ENCODE assay signal across 20 cellular contexts in the genomic region with DNA sequence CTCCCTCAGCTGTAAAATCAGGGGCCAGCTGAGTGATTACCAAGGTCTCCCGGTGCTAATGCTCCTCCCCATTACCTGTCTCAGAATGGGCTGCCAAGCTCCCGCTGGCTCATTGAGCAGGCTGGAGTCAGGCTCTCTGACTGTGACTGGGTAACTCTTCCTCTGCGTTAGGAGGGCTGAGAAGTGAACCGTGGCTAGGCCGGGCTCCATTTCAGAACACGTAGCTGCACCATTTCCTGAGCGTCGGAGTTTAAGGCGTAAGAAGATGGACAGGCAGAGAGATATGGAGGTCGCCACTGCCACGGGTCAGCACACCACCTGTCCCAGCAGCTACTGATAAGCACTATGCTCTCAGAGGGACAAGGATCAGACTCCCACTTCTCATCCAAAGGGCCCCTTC.
DNase-seq lines count a peak whose midpoint lies in the region; ATAC-seq, FAIRE-seq and TF ChIP-seq lines count a peak whose summit lies in the region.
"Had no signal": no experiment of that assay in that cellular context is flagged by ENCODE, and none has a peak within 500 bp of the region (broad histone marks: within the 10 kb centered on the region; RNA-seq: fewer than 3 reads in every experiment).

No MANE protein-coding gene starts in this region.

- H2AFZ ChIP-seq in IMR-90 (replicated peaks; ENCODE audit: low read length, poor library complexity) (peak overlapping the region; percentile 21), H1 (ENCODE audit: low read length) (0 out of 2 replicates have a peak overlapping the region, but pooled peaks have one; percentile 13)

- no peak overlapping the region for H2BK15ac ChIP-seq in IMR-90 (ENCODE audit: low read depth, low read length)
- H2BK15ac ChIP-seq in H1 (ENCODE audit: low read length) = no peak overlapping the region; the same call in 1 of the 2 replicates

- no peak for TF ChIP-seq RAD21 in IMR-90 (IDR thresholded peaks at IDR 0.05; ENCODE audit: low read length)
- no peak for TF ChIP-seq RAD21 in H1 (IDR thresholded peaks at IDR 0.05 in 1 of 2, conservative IDR thresholded peaks at IDR 0.05 in 1 of 2; ENCODE audit: low read depth in 2 of 2, low read length in 2 of 2)

- peaks cover 0 to 9% (median 0%) of the 10 kb centered on the region in 5 donors for H3K27me3 Mint-ChIP-seq in naive thymus-derived CD4-positive, alpha-beta T cell
- H3K27me3 Mint-ChIP-seq: CD4-positive, CD25-positive, alpha-beta regulatory T cell had no signal

- in situ Hi-C loops in IMR-90 (cut with MboI; ENCODE audit: low sequenced_read_pairs) = no loop called here

- H3K9me3 ChIP-seq in IMR-90 (ENCODE audit: control insufficient read depth, insufficient read depth, low read length) (peaks cover 36% of the 10 kb centered on the region), H1 (ENCODE audit: insufficient read depth in 2 of 2, low read depth in 1 of 2, low read length in 1 of 2) (peaks cover 0 to 3% of the 10 kb centered on the region in 2 experiments; a peak in 2 of 4 replicates)
- no peaks in the 10 kb centered on the region for H3K9me3 ChIP-seq in naive thymus-derived CD4-positive, alpha-beta T cell (ENCODE audit: control insufficient read depth in 2 of 3, low read length in 3 of 3)
- H3K9me3 ChIP-seq: Caco-2 had no signal

- no peak overlapping the region for H3K56ac ChIP-seq in IMR-90 (ENCODE audit: extremely low read depth, insufficient read depth, low read length)
- H3K56ac ChIP-seq in H1 (replicated peaks; ENCODE audit: insufficient read length, low read depth, low read length) = no peak overlapping the region

- H3K9ac ChIP-seq in IMR-90 (ENCODE audit: low read depth, low read length) (no peak overlapping the region), H1 (replicated peaks in 1 of 4; ENCODE audit: extremely low read depth in 1 of 4, low read depth in 3 of 4, low read length in 3 of 4) (no peak overlapping the region)

- H3K23ac ChIP-seq in IMR-90 (ENCODE audit: low read depth, low read length) = no peak overlapping the region
- no peak overlapping the region for H3K23ac ChIP-seq in H1 (ENCODE audit: insufficient read length)

- H2BK5ac ChIP-seq in IMR-90 (ENCODE audit: low read depth, low read length, poor library complexity, severe bottlenecking) (no peak overlapping the region), H1 (ENCODE audit: low read depth, low read length) (no peak overlapping the region)

- CTCF ChIA-PET in IMR-90 (lab: Yijun Ruan, JAX) = no interaction called here
- CTCF ChIA-PET in H1 (lab: Charles Lee; ENCODE audit: partially characterized antibody) = interaction anchor here (1.3 kb wide), 1 partner anchor 27 kb away, joined by 4 read pairs; no protein-coding TSS in a partner anchor
- CTCF ChIA-PET in GM10248 (lab: Yijun Ruan, JAX) = no interaction called here
- CTCF ChIA-PET in naive thymus-derived CD4-positive, alpha-beta T cell (lab: Charles Lee) = no interaction called here

- 80% methylated on average over 1 of the region's 11 CpGs; no CpG with 5 or more reads in 1 of the 2 experiments for WGBS in IMR-90 (ENCODE audit: extremely low coverage in 2 of 2, insufficient read length in 1 of 2), 2 experiments
- 95% methylated on average over 11 of the region's 11 CpGs; no CpG with 5 or more reads in 1 of the 2 experiments for WGBS in H1 (ENCODE audit: extremely low coverage in 1 of 2, insufficient coverage in 1 of 2, insufficient read length in 1 of 2, insufficient replicate concordance in 2 of 2, low coverage in 1 of 2, low lambda C conversion rate in 2 of 2, missing lambda C conversion rate in 1 of 2), 2 experiments

- H3K23me2 ChIP-seq in H1 (ENCODE audit: low read depth, low read length) = no peaks in the 10 kb centered on the region

- H3K36me3 Mint-ChIP-seq in naive thymus-derived CD4-positive, alpha-beta T cell = no peaks in the 10 kb centered on the region
- H3K36me3 Mint-ChIP-seq: CD4-positive, CD25-positive, alpha-beta regulatory T cell; CD8-positive, alpha-beta T cell had no signal

- ATAC-seq in IMR-90 (ENCODE audit: low read depth) = no peak
- ATAC-seq in left lobe of liver = no peak
- no peak for ATAC-seq in HG03520 (IDR thresholded peaks at IDR 0.05; ENCODE audit: unreplicated experiment)
- no peak for ATAC-seq in naive thymus-derived CD4-positive, alpha-beta T cell
- ATAC-seq: CD8-positive, alpha-beta T cell had no signal

- H3K4me3 ChIP-seq in IMR-90 (ENCODE audit: insufficient read depth, low read depth, low read length) (no peak overlapping the region), H1 (ENCODE audit: extremely low read depth in 1 of 4, insufficient read depth in 2 of 4, low read depth in 3 of 4, low read length in 4 of 4) (no peak overlapping the region)
- H3K4me3 ChIP-seq in naive thymus-derived CD4-positive, alpha-beta T cell (ENCODE audit: low read length) = no peak overlapping the region

- H3K79me1 ChIP-seq in IMR-90 (ENCODE audit: low read depth in 1 of 2, low read length in 2 of 2) = no peaks in the 10 kb centered on the region
- no peaks in the 10 kb centered on the region for H3K79me1 ChIP-seq in H1 (ENCODE audit: low read depth, low read length)

- DNase-seq in IMR-90 (no peak), H1 (ENCODE audit: low read depth in 1 of 2, low spot score in 2 of 2) (no peak), left lobe of liver (ENCODE audit: low spot score) (peak; percentile 22), posterior vena cava (ENCODE audit: low spot score) (peak; percentile 29), GM10248 (ENCODE audit: extremely low spot score) (no peak), NCI-H2227 (lab: John Stamatoyannopoulos, UW; ENCODE audit: unreplicated experiment) (no peak)
- DNase-seq in naive thymus-derived CD4-positive, alpha-beta T cell = no peak
- DNase-seq: Caco-2; CD4-positive, CD25-positive, alpha-beta regulatory T cell; CD8-positive, alpha-beta T cell; DMS153; EL; GDM1; GOT3; H7; HCEC 1CT had no signal

- H3K27ac ChIP-seq in IMR-90 (ENCODE audit: insufficient read depth, low read length) (no peak overlapping the region), H1 (ENCODE audit: low read depth, low read length) (no peak overlapping the region)
- H3K27ac ChIP-seq in naive thymus-derived CD4-positive, alpha-beta T cell (ENCODE audit: low read depth, low read length) = no peak overlapping the region
- H3K27ac ChIP-seq: C4-2B had no signal

- H4K91ac ChIP-seq in IMR-90 (ENCODE audit: insufficient read depth, low read depth, low read length) = no peak overlapping the region
- no peak overlapping the region for H4K91ac ChIP-seq in H1 (replicated peaks; ENCODE audit: insufficient read length, low read length)

- no peaks in the 10 kb centered on the region for H3K79me2 ChIP-seq in H1 (ENCODE audit: control insufficient read depth in 1 of 2, insufficient read depth in 2 of 2, low read length in 2 of 2)

- peak overlapping the region; percentile 60; the same call in 1 of the 2 replicates for H2BK12ac ChIP-seq in H1 (ENCODE audit: low read depth, low read length)

- H3K4me1 Mint-ChIP-seq in naive thymus-derived CD4-positive, alpha-beta T cell = no peaks in the 10 kb centered on the region
- H3K4me1 Mint-ChIP-seq: CD4-positive, CD25-positive, alpha-beta regulatory T cell had no signal

- H3K27me3 ChIP-seq in IMR-90 (ENCODE audit: control insufficient read depth, insufficient read depth, low read length) (no peaks in the 10 kb centered on the region), H1 (replicated peaks in 1 of 4; ENCODE audit: control insufficient read depth in 3 of 4, extremely low read depth in 1 of 4, insufficient read depth in 3 of 4, low read length in 3 of 4) (no peaks in the 10 kb centered on the region)
- H3K27me3 ChIP-seq in naive thymus-derived CD4-positive, alpha-beta T cell (ENCODE audit: control insufficient read depth in 2 of 2, insufficient read depth in 2 of 2, low read length in 2 of 2) = no peaks in the 10 kb centered on the region

- dilution Hi-C loops in IMR-90 (cut with HindIII; ENCODE audit: low sequenced_read_pairs, unreplicated experiment) = no loop called here

- H4K8ac ChIP-seq in IMR-90 (ENCODE audit: low read depth in 2 of 2, low read length in 2 of 2) = no peak overlapping the region
- no peak overlapping the region for H4K8ac ChIP-seq in H1 (ENCODE audit: extremely low read depth, insufficient read depth, low read length)

- intact Hi-C loops in IMR-90 (cut with micrococcal nuclease) (no loop called here), posterior vena cava (cut with DNase I) (no loop called here)
- intact Hi-C loops in naive thymus-derived CD4-positive, alpha-beta T cell (cut with micrococcal nuclease) = no loop called here

- POLR2A ChIA-PET in IMR-90 (lab: Charles Lee; ENCODE audit: unreplicated experiment) = no interaction called here
- POLR2A ChIA-PET in H1 (lab: Charles Lee; ENCODE audit: partially characterized antibody) = interaction anchor here (0.9 kb wide), 1 partner anchor 11 kb away, joined by 3 read pairs; no protein-coding TSS in a partner anchor
- POLR2A ChIA-PET in GM10248 (lab: Yijun Ruan, JAX) = no interaction called here
- POLR2A ChIA-PET in naive thymus-derived CD4-positive, alpha-beta T cell (lab: Charles Lee) = no interaction called here

- H3K9me3 Mint-ChIP-seq in naive thymus-derived CD4-positive, alpha-beta T cell = peaks cover 0 to 15% (median 0%) of the 10 kb centered on the region in 11 donors

- H2AK5ac ChIP-seq in IMR-90 (ENCODE audit: low read depth, low read length) = no peak overlapping the region
- H2AK5ac ChIP-seq in H1 (ENCODE audit: low read depth, low read length) = no peak overlapping the region

- no peak overlapping the region for H2AK9ac ChIP-seq in IMR-90 (replicated peaks; ENCODE audit: low read depth, low read length, poor library complexity)

- H3K18ac ChIP-seq in IMR-90 (ENCODE audit: low read depth, low read length) = no peak overlapping the region
- no peak overlapping the region for H3K18ac ChIP-seq in H1 (ENCODE audit: extremely low read depth, low read length)

- TF ChIP-seq CTCF in IMR-90 (conservative IDR thresholded peaks at IDR 0.05; ENCODE audit: low read depth, low read length) = no peak
- TF ChIP-seq CTCF in H1 (IDR thresholded peaks at IDR 0.05; ENCODE audit: control extremely low read depth in 1 of 3, insufficient read depth in 1 of 3, low read depth in 1 of 3, low read length in 3 of 3) = no peak
- TF ChIP-seq CTCF in GM10248 (IDR thresholded peaks at IDR 0.05; ENCODE audit: control extremely low read depth, extremely low read depth, low read depth, missing control alignments) = no peak

- H3K4ac ChIP-seq in IMR-90 (ENCODE audit: low read depth, low read length) (no peak overlapping the region), H1 (replicated peaks; ENCODE audit: insufficient read length, low read depth, low read length) (peak overlapping the region; percentile 19)

- no peak overlapping the region for H2BK120ac ChIP-seq in IMR-90 (ENCODE audit: low read depth, low read length)
- H2BK120ac ChIP-seq in H1 (replicated peaks; ENCODE audit: low read depth, low read length) = no peak overlapping the region

- H3K9me1 ChIP-seq in IMR-90 (ENCODE audit: insufficient read depth, low read length) = no peaks in the 10 kb centered on the region

- no peak for TF ChIP-seq EP300 in H1 (IDR thresholded peaks at IDR 0.05; ENCODE audit: borderline replicate concordance in 1 of 2, low read depth in 2 of 2, low read length in 2 of 2)

- H2BK20ac ChIP-seq in IMR-90 (ENCODE audit: low read depth, low read length) = no peak overlapping the region
- H2BK20ac ChIP-seq in H1 (ENCODE audit: low read length) = peak overlapping the region; percentile 99; the same call in 1 of the 2 replicates

- TF ChIP-seq POLR2A in IMR-90 (IDR thresholded peaks at IDR 0.05; ENCODE audit: low read depth, low read length) (no peak), H1 (IDR thresholded peaks at IDR 0.05; ENCODE audit: control extremely low read depth in 1 of 2, low read depth in 2 of 2, low read length in 2 of 2) (no peak)

- FAIRE-seq in H1 (lab: Jason Lieb, UNC) = no peak
- FAIRE-seq: GM12891, GM18507 had no signal

- no peak overlapping the region for H3K14ac ChIP-seq in IMR-90 (replicated peaks; ENCODE audit: low read depth, low read length)
- no peak overlapping the region for H3K14ac ChIP-seq in H1 (ENCODE audit: insufficient read length)

- no peaks in the 10 kb centered on the region for H3K4me1 ChIP-seq in IMR-90 (ENCODE audit: control insufficient read depth, insufficient read depth, low read length)
- H3K4me1 ChIP-seq in H1 (replicated peaks in 1 of 4; ENCODE audit: control insufficient read depth in 3 of 4, insufficient read depth in 4 of 4, low read length in 3 of 4) = peaks cover 0 to 5% (median 2%) of the 10 kb centered on the region in 4 experiments; a peak in 3 of 7 replicates
- H3K4me1 ChIP-seq in naive thymus-derived CD4-positive, alpha-beta T cell (ENCODE audit: control insufficient read depth in 2 of 2, insufficient read depth in 2 of 2, low read length in 2 of 2) = no peaks in the 10 kb centered on the region
- H3K4me1 ChIP-seq: Caco-2 had no signal

- H3K27ac Mint-ChIP-seq in naive thymus-derived CD4-positive, alpha-beta T cell = no peak overlapping the region
- H3K27ac Mint-ChIP-seq: CD4-positive, CD25-positive, alpha-beta regulatory T cell; CD8-positive, alpha-beta T cell had no signal

- BruUV-seq in IMR-90 (replicated peaks; lab: Mats Ljungman, UMichigan) = no TSS peak

- H3K36me3 ChIP-seq in IMR-90 (ENCODE audit: control insufficient read depth, insufficient read depth, low read length) = no peaks in the 10 kb centered on the region
- H3K36me3 ChIP-seq in H1 (ENCODE audit: control insufficient read depth in 2 of 4, insufficient read depth in 4 of 4, low read length in 3 of 4) = no peaks in the 10 kb centered on the region; a peak in 1 of 8 replicates
- no peaks in the 10 kb centered on the region for H3K36me3 ChIP-seq in naive thymus-derived CD4-positive, alpha-beta T cell (ENCODE audit: control insufficient read depth in 2 of 3, insufficient read depth in 3 of 3, low read length in 3 of 3)

- H4K20me1 ChIP-seq in IMR-90 (ENCODE audit: insufficient read depth, low read length) (no peaks in the 10 kb centered on the region), H1 (replicated peaks in 1 of 2; ENCODE audit: control insufficient read depth in 1 of 2, insufficient read depth in 2 of 2, low read length in 2 of 2) (no peaks in the 10 kb centered on the region)

- no peak overlapping the region for H4K5ac ChIP-seq in IMR-90 (ENCODE audit: low read depth, low read length)
- no peak overlapping the region for H4K5ac ChIP-seq in H1 (ENCODE audit: insufficient read length, low read depth, low read length)

- H3K4me2 ChIP-seq in IMR-90 (ENCODE audit: low read depth, low read length) (no peak overlapping the region), H1 (ENCODE audit: insufficient read depth in 1 of 2, low read depth in 2 of 2, low read length in 2 of 2) (no peak overlapping the region)

- H3K4me3 Mint-ChIP-seq in naive thymus-derived CD4-positive, alpha-beta T cell = no peak overlapping the region
- H3K4me3 Mint-ChIP-seq: CD4-positive, CD25-positive, alpha-beta regulatory T cell; CD8-positive, alpha-beta T cell had no signal

Comparison
In these comparisons a context has a peak if more than half of its experiments do, and no peak if none do; other contexts are left out.
1. DNase-seq: peak in left lobe of liver (single experiment) and posterior vena cava (single experiment); none in IMR-90 (single experiment), H1 (0 of 2), GM10248 (single experiment), NCI-H2227 (single experiment) and naive thymus-derived CD4-positive, alpha-beta T cell (0 of 9).